ENCODE assay signal across 7 cellular contexts in the genomic region with DNA sequence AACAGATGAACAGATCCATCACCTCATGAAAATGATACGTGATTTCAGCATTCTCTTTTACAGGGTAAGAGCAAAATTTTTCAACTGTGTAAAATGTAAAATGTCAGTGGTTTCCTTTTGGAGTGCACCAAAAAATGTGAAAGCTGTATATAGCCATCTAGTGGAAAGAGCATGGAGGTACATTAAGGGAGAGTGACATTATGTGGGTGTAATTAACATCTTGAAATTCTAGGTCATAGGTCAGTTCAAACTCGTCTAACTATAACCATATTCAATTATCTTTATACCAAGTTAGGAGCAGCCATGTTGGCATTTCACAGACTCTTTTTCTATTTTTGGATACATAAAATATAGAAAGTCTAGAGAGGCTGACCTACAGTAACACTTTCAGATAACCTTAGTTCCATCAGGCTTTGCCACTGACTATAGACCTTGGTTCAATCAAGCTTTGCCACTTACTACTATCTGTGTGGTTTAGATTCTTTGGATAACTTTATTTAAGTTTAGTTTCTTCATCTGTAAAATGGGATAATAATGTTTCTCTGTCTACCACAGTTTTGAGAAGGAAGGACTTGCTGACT. TPM values are rescaled to one million over a fixed set of nuclear protein-coding genes. Genes with fewer than 3 reads are reported as not detected.
A peak's percentile ranks its signal among the peaks of the same experiment; 100 is the strongest.
DNase-seq lines count a peak whose midpoint lies in the region; ATAC-seq, FAIRE-seq and TF ChIP-seq lines count a peak whose summit lies in the region.

No MANE protein-coding gene starts in this region.

- DNase-seq in GF-D8 (lab: John Stamatoyannopoulos, UW) (peak; percentile 30), RPMI8226 (peak; percentile 7), endothelial cell of umbilical vein (ENCODE audit: low read depth, low spot score) (peak; percentile 57), cortex of kidney (lab: John Stamatoyannopoulos, UW) (no peak)

- no peak for TF ChIP-seq POLR2A in endothelial cell of umbilical vein (IDR thresholded peaks at IDR 0.05; ENCODE audit: low read depth, low read length)

- H3K4me3 ChIP-seq in endothelial cell of umbilical vein (replicated peaks in 1 of 3; ENCODE audit: insufficient read depth in 1 of 3, low read depth in 1 of 3, low read length in 3 of 3), result no peak overlapping the region
- H3K4me3 ChIP-seq in neural cell (ENCODE audit: low read length), result no peak overlapping the region

- H3K9me3 ChIP-seq in endothelial cell of umbilical vein (replicated peaks; ENCODE audit: control insufficient read depth, insufficient read depth, low read length) (no peaks in the 10 kb centered on the region), neural cell (ENCODE audit: low read length) (no peaks in the 10 kb centered on the region)

- FAIRE-seq in endothelial cell of umbilical vein (lab: Jason Lieb, UNC), result peak; percentile 12

- no peaks in the 10 kb centered on the region for H3K79me2 ChIP-seq in endothelial cell of umbilical vein (ENCODE audit: control insufficient read depth, insufficient read depth, low read length)
- H3K79me2 ChIP-seq in neural cell (replicated peaks; ENCODE audit: insufficient read depth, low read length), result no peaks in the 10 kb centered on the region

- no TSS peak for BruUV-seq in endothelial cell of umbilical vein (replicated peaks; lab: Mats Ljungman, UMichigan)

- no peak overlapping the region for H3K27ac ChIP-seq in endothelial cell of umbilical vein (ENCODE audit: insufficient read depth, low read depth, low read length)
- H3K27ac ChIP-seq in neural cell (ENCODE audit: low read length), result no peak overlapping the region

- no peak overlapping the region for H2AFZ ChIP-seq in endothelial cell of umbilical vein (ENCODE audit: low read depth, low read length)
- H2AFZ ChIP-seq in neural cell (ENCODE audit: low read depth, low read length), result no peak overlapping the region

- TF ChIP-seq CTCF in endothelial cell of umbilical vein (IDR thresholded peaks at IDR 0.05; ENCODE audit: extremely low read depth in 1 of 2, insufficient read depth in 1 of 2, low read depth in 1 of 2, low read length in 2 of 2) (peak; percentile 38 to 51), neural cell (IDR thresholded peaks at IDR 0.05; ENCODE audit: poor library complexity, severe bottlenecking) (peak; percentile 66)

- dilution Hi-C loops in endothelial cell of umbilical vein (cut with MboI; ENCODE audit: extremely low pct_ligation_motif_present, low sequenced_read_pairs), result no loop called here

- no peak for TF ChIP-seq EP300 in neural cell (conservative IDR thresholded peaks at IDR 0.05; ENCODE audit: poor library complexity, severe bottlenecking)

- H3K27me3 ChIP-seq in endothelial cell of umbilical vein (ENCODE audit: control insufficient read depth in 2 of 2, insufficient read depth in 2 of 2, low read length in 2 of 2), result no peaks in the 10 kb centered on the region
- H3K27me3 ChIP-seq in neural cell (ENCODE audit: insufficient read depth, low read depth, low read length), result no peaks in the 10 kb centered on the region

- CTCF ChIA-PET in endothelial cell of umbilical vein (lab: Charles Lee), result interaction anchor here (0.6 to 4.9 kb wide), 16 partner anchors 9 to 962 kb away, joined by 3 to 70 read pairs (median 4); no protein-coding TSS in a partner anchor

- H3K4me2 ChIP-seq in endothelial cell of umbilical vein (ENCODE audit: insufficient read depth, low read length) (no peak overlapping the region), neural cell (ENCODE audit: low read length) (no peak overlapping the region)

- POLR2A ChIA-PET in endothelial cell of umbilical vein (lab: Charles Lee), result no interaction called here

- peak; percentile 66 for TF ChIP-seq RAD21 in neural cell (conservative IDR thresholded peaks at IDR 0.05)

- H4K20me1 ChIP-seq in endothelial cell of umbilical vein (replicated peaks; ENCODE audit: control insufficient read depth, extremely low read depth, insufficient read depth, low read length) (no peaks in the 10 kb centered on the region), neural cell (ENCODE audit: insufficient read depth) (no peaks in the 10 kb centered on the region)

- H3K36me3 ChIP-seq in endothelial cell of umbilical vein (ENCODE audit: control insufficient read depth in 2 of 2, extremely low read depth in 1 of 2, insufficient read depth in 2 of 2, low read length in 2 of 2) (no peaks in the 10 kb centered on the region), neural cell (ENCODE audit: insufficient read depth, low read length) (no peaks in the 10 kb centered on the region)

- no peaks in the 10 kb centered on the region for H3K9me2 ChIP-seq in neural cell (ENCODE audit: insufficient read depth, low read length)

- H3F3A ChIP-seq in neural cell (ENCODE audit: insufficient read depth, low read length, poor library complexity, severe bottlenecking), result no peaks in the 10 kb centered on the region

- H3K9ac ChIP-seq in endothelial cell of umbilical vein (replicated peaks; ENCODE audit: extremely low read depth, insufficient read depth, low read length), result no peak overlapping the region
- no peak overlapping the region for H3K9ac ChIP-seq in neural cell (ENCODE audit: low read length)

- intact Hi-C loops in endothelial cell of umbilical vein (cut with micrococcal nuclease), result loop anchor here (1.0 to 2.0 kb wide), 5 partner anchors 90 to 963 kb away; no protein-coding TSS in a partner anchor

- H3K9me1 ChIP-seq in endothelial cell of umbilical vein (replicated peaks; ENCODE audit: control insufficient read depth, extremely low read depth, insufficient read depth, low read length), result no peaks in the 10 kb centered on the region

- H3K4me1 ChIP-seq in endothelial cell of umbilical vein (ENCODE audit: control insufficient read depth, extremely low read depth, insufficient read depth, low read length), result no peaks in the 10 kb centered on the region

- peak; percentile 93 for ATAC-seq in GM19397 (IDR thresholded peaks at IDR 0.05; ENCODE audit: unreplicated experiment)
- ATAC-seq in HG03342 (IDR thresholded peaks at IDR 0.05; ENCODE audit: unreplicated experiment), result peak; percentile 97

TF ChIP-seq in endothelial cell of umbilical vein, 7 proteins besides CTCF, POLR2A, EP300 and RAD21:
- TF ChIP-seq, protein P1, sequence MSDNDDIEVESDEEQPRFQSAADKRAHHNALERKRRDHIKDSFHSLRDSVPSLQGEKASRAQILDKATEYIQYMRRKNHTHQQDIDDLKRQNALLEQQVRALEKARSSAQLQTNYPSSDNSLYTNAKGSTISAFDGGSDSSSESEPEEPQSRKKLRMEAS (IDR thresholded peaks at IDR 0.05; ENCODE audit: insufficient read depth, insufficient read length), result no peak
- TF ChIP-seq GATA2 (IDR thresholded peaks at IDR 0.05; ENCODE audit: insufficient read depth, insufficient read length, low read depth, low read length) (no peak), MYC (IDR thresholded peaks at IDR 0.05; ENCODE audit: low read depth, low read length) (no peak), FOS (IDR thresholded peaks at IDR 0.05; ENCODE audit: borderline replicate concordance, insufficient read depth, low read length) (no peak), JUN (IDR thresholded peaks at IDR 0.05; ENCODE audit: borderline replicate concordance, insufficient read depth, insufficient read length, low read depth) (no peak), EZH2 (IDR thresholded peaks at IDR 0.05; ENCODE audit: borderline replicate concordance, low read depth, low read length, severe bottlenecking) (no peak), POLR2AphosphoS5 (IDR thresholded peaks at IDR 0.05; ENCODE audit: insufficient read depth, low read depth, low read length) (no peak)

TF ChIP-seq in neural cell, 6 proteins besides CTCF, POLR2A, EP300 and RAD21:
- no peak for TF ChIP-seq POLR2AphosphoS5 (IDR thresholded peaks at IDR 0.05)
- TF ChIP-seq SMC3 (conservative IDR thresholded peaks at IDR 0.05; ENCODE audit: poor library complexity), result peak; percentile 66
- no peak for TF ChIP-seq EZH2 (IDR thresholded peaks at IDR 0.05; ENCODE audit: borderline replicate concordance, insufficient read depth, low read length, poor library complexity, severe bottlenecking)

RNA-seq across cellular contexts. Expression of a gene that starts 30.2 kb away (rescaled TPM):
- total RNA-seq in endothelial cell of umbilical vein, result 6.9 and 8.2 TPM in 2 replicates
- polyA plus RNA-seq in endothelial cell of umbilical vein, result 3.2 and 3.7 TPM in 2 replicates
- 5.3 and 5.9 TPM in 2 replicates for polyA plus RNA-seq in endothelial cell of umbilical vein (2011; cell fraction: cytosol; rRNA removed)
- 7.1 and 10.0 TPM in 2 replicates for polyA plus RNA-seq in endothelial cell of umbilical vein (2011; cell fraction: nucleus; rRNA removed)
- 2.2 and 5.6 TPM in 2 replicates for polyA plus RNA-seq in endothelial cell of umbilical vein (2012)
- 5.2 and 5.6 TPM in 2 replicates for polyA minus RNA-seq in endothelial cell of umbilical vein
- 7.8 TPM for polyA minus RNA-seq in endothelial cell of umbilical vein (2011; cell fraction: cytosol; rRNA and poly(A)+ RNA removed)
- 7.4 and 13.4 TPM in 2 replicates for polyA minus RNA-seq in endothelial cell of umbilical vein (2011; cell fraction: nucleus; rRNA and poly(A)+ RNA removed)
- 0.15 TPM in 1 of 2 replicates, not detected in the other for polyA plus RNA-seq in neural cell
- polyA minus RNA-seq in neural cell, result 2.2 and 3.4 TPM in 2 replicates
